Comparison of ENCODE assay signal across 20 cellular contexts in genomic region chr3:38111201-38111600, GRCh38.
"Had no signal": no experiment of that assay in that cellular context is flagged by ENCODE, and none has a peak within 500 bp of the region (broad histone marks: within the 10 kb centered on the region; RNA-seq: fewer than 3 reads in every experiment).

No MANE protein-coding gene starts in this region.

- H3K9me3 ChIP-seq: esophagus muscularis mucosa, gastrocnemius medialis, right atrium auricular region, suprapubic skin, thyroid gland had no signal

- H3K4me3 Mint-ChIP-seq: central memory CD8-positive, alpha-beta T cell; effector memory CD8-positive, alpha-beta T cell; immature natural killer cell; mesothelial cell of epicardium; natural killer cell treated with Interleukin-12 subunit alpha and Interleukin-12 subunit beta and Interleukin-15 and Interleukin-18, amount 100 ng/mL, for 72 hours; neural progenitor cell; type B pancreatic cell had no signal

- H3K27ac ChIP-seq: epithelial cell of prostate, esophagus muscularis mucosa, gastrocnemius medialis, heart right ventricle, neural progenitor cell, right atrium auricular region, suprapubic skin, thyroid gland had no signal

- DNase-seq: effector memory CD8-positive, alpha-beta T cell; gastrocnemius medialis; heart right ventricle; immature natural killer cell; kidney; left cardiac atrium; mammary epithelial cell; stimulated activated CD4-positive, alpha-beta T cell treated with anti-CD3 and anti-CD28 coated beads, Interleukin-2, amount 100 ng/mL, for 48 hours; stimulated activated naive CD4-positive, alpha-beta T cell treated with Interleukin-2 at 50 U/mL for 16 hours; thyroid gland had no signal

- H3K4me1 ChIP-seq: esophagus muscularis mucosa, gastrocnemius medialis, neural progenitor cell, right atrium auricular region, suprapubic skin, thyroid gland had no signal

- H3K9me3 Mint-ChIP-seq: central memory CD8-positive, alpha-beta T cell; effector memory CD8-positive, alpha-beta T cell; immature natural killer cell; mesothelial cell of epicardium; natural killer cell treated with Interleukin-12 subunit alpha and Interleukin-12 subunit beta and Interleukin-15 and Interleukin-18, amount 100 ng/mL, for 72 hours; neural progenitor cell; type B pancreatic cell had no signal

- H3K27me3 Mint-ChIP-seq: central memory CD8-positive, alpha-beta T cell; effector memory CD8-positive, alpha-beta T cell; natural killer cell treated with Interleukin-12 subunit alpha and Interleukin-12 subunit beta and Interleukin-15 and Interleukin-18, amount 100 ng/mL, for 72 hours had no signal

- H3K27me3 ChIP-seq: gastrocnemius medialis, neural progenitor cell, right atrium auricular region, suprapubic skin, thyroid gland had no signal

- H3K4me1 Mint-ChIP-seq: immature natural killer cell, mesothelial cell of epicardium, neural progenitor cell had no signal

- H3K36me3 Mint-ChIP-seq: immature natural killer cell; mesothelial cell of epicardium; natural killer cell treated with Interleukin-12 subunit alpha and Interleukin-12 subunit beta and Interleukin-15 and Interleukin-18, amount 100 ng/mL, for 72 hours; neural progenitor cell; type B pancreatic cell had no signal

- H3K4me3 ChIP-seq: esophagus muscularis mucosa, gastrocnemius medialis, heart right ventricle, neural progenitor cell, right atrium auricular region, smooth muscle cell, suprapubic skin, thyroid gland had no signal

- ATAC-seq: effector memory CD8-positive, alpha-beta T cell; gastrocnemius medialis; heart right ventricle; left cardiac atrium; natural killer cell treated with Interleukin-12 subunit alpha and Interleukin-12 subunit beta and Interleukin-15 and Interleukin-18, amount 100 ng/mL, for 72 hours had no signal

- H3K36me3 ChIP-seq: esophagus muscularis mucosa, gastrocnemius medialis, heart right ventricle, neural progenitor cell, right atrium auricular region, suprapubic skin, thyroid gland had no signal

- H3K27ac Mint-ChIP-seq: effector memory CD8-positive, alpha-beta T cell; immature natural killer cell; mesothelial cell of epicardium; natural killer cell treated with Interleukin-12 subunit alpha and Interleukin-12 subunit beta and Interleukin-15 and Interleukin-18, amount 100 ng/mL, for 72 hours; neural progenitor cell; type B pancreatic cell had no signal
